In the genomic region with DNA sequence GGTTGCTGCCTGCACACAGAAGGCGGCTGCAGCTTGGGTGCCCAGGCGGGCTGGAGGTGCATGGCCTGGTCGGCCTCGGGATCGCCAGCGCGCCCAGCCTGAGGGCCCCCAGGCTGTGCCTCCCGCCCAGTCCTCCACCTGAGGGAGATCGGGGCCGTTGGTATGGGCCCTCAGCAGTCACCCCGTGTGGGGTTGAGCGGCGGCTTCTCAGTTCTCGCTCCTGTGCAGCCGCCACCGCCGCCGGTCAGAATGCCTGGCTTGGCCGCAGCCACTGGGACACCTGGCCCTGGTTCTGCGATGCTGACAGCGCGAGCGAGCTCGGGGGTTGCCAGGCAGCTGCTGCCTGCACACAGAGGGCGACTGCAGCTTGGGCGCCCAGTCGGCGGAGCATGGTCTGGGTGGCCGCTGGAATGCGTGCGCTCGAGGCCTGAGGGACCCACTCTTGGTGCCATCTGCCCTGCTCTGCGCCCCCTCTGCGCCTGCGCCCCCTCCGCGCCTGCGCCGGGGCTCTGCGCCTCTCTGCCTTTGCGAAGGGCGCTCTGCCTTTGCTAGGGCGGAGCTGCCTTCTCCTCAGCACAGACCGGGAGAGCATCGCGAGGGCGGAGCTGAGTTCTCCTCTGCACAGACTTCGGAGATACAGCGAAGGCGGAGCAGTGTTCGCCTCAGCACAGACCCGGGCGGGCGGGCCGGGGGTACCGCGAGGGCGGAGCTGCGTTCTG, we compare ENCODE assay signal across 8 cellular contexts.
DNase-seq lines count a peak whose midpoint lies in the region; ATAC-seq and TF ChIP-seq lines count a peak whose summit lies in the region.
"Not testable (repeated sequence)": the region's sequence is repeated elsewhere in the genome, so short reads cannot be mapped to it uniquely, and the experiment has no call there.

No MANE protein-coding gene starts in this region.

- peak overlapping the region; percentile 85 for H2AFZ ChIP-seq in neural progenitor cell (replicated peaks)

- not testable (repeated sequence) for H3K27ac Mint-ChIP-seq in Calu3 (ENCODE audit: unreplicated experiment); T-helper 17 cell; neural progenitor cell

- DNase-seq in Calu3 (peak; percentile 72), T-helper 17 cell (peak; percentile 17 to 44 (median 23)), glomerular visceral epithelial cell (ENCODE audit: extremely low spot score) (peak; percentile 85), neural progenitor cell (ENCODE audit: low spot score) (peak; percentile 83)
- peak; percentile 58 for DNase-seq in activated naive CD8-positive, alpha-beta T cell treated with anti-CD3 and anti-CD28 coated beads, Interleukin-2, amount 50 U/mL, for 16 hours (ENCODE audit: low read depth, low spot score)
- DNase-seq in stimulated activated CD8-positive, alpha-beta memory T cell treated with anti-CD3 and anti-CD28 coated beads, Interleukin-4, amount 100 ng/mL, for 1 hour (ENCODE audit: low read depth in 2 of 2, low spot score in 1 of 2), result peak; percentile 25 to 53

- H3K79me2 ChIP-seq in neural progenitor cell (ENCODE audit: low read depth), result not testable (repeated sequence)

- H4K20me1 ChIP-seq in neural progenitor cell (ENCODE audit: low read depth), result not testable (repeated sequence)

- intact Hi-C loops in Calu3 (cut with micrococcal nuclease; ENCODE audit: unreplicated experiment), result not testable (repeated sequence)

- CTCF ChIA-PET in Calu3 (lab: Charles Lee), result not testable (repeated sequence)

- not testable (repeated sequence) for H3K4me1 Mint-ChIP-seq in Calu3 (ENCODE audit: low read depth, unreplicated experiment); T-helper 17 cell; neural progenitor cell

- H3K27ac ChIP-seq in neural progenitor cell, result not testable (repeated sequence)

- H3K4me2 ChIP-seq in neural progenitor cell, result peak overlapping the region; percentile 83

- H3K9me3 ChIP-seq in T-helper 17 cell (ENCODE audit: control insufficient read depth, low read length, poor library complexity, severe bottlenecking); neural progenitor cell (ENCODE audit: low read depth): not testable (repeated sequence)

- not testable (repeated sequence) for H3K36me3 Mint-ChIP-seq in Calu3 (ENCODE audit: insufficient read depth, unreplicated experiment); T-helper 17 cell (ENCODE audit: low read depth); neural progenitor cell

- not testable (repeated sequence) for H3K9me3 Mint-ChIP-seq in Calu3 (ENCODE audit: low read depth, unreplicated experiment); neural progenitor cell

- peak overlapping the region; percentile 46 for H3K4me3 Mint-ChIP-seq in Calu3 (ENCODE audit: low read depth, unreplicated experiment)
- H3K4me3 Mint-ChIP-seq in T-helper 17 cell, result peak overlapping the region; percentile 66
- peak overlapping the region; percentile 78 for H3K4me3 Mint-ChIP-seq in neural progenitor cell

- H3K4me3 ChIP-seq in neural progenitor cell, result peak overlapping the region; percentile 44

- ATAC-seq in GM21367 (IDR thresholded peaks at IDR 0.05; ENCODE audit: unreplicated experiment), result peak; percentile 100
- ATAC-seq in HG03354 (IDR thresholded peaks at IDR 0.05; ENCODE audit: poor library complexity, severe bottlenecking, unreplicated experiment), result peak; percentile 100
- ATAC-seq in T-helper 17 cell, result peak; percentile 100

- H3K9ac ChIP-seq in neural progenitor cell, result not testable (repeated sequence)

- H3K27me3 Mint-ChIP-seq in Calu3 (ENCODE audit: unreplicated experiment); T-helper 17 cell; neural progenitor cell (ENCODE audit: insufficient read depth, low read depth): not testable (repeated sequence)

- not testable (repeated sequence) for H3K4me1 ChIP-seq in neural progenitor cell

- H3K27me3 ChIP-seq in neural progenitor cell, result peaks cover 50% of the 10 kb centered on the region

- H3K36me3 ChIP-seq in neural progenitor cell, result not testable (repeated sequence)

- not testable (repeated sequence) for BruUV-seq in Calu3 (replicated peaks; lab: Mats Ljungman, UMichigan)

- not testable (repeated sequence) for H3F3A ChIP-seq in neural progenitor cell (ENCODE audit: low read depth)

- not testable (repeated sequence) for TF ChIP-seq CTCF in Calu3 (IDR thresholded peaks at IDR 0.05; ENCODE audit: unreplicated experiment); neural progenitor cell (IDR thresholded peaks at IDR 0.05)

Comparison
In these comparisons a context has a peak if more than half of its experiments do, and no peak if none do; other contexts are left out.
1. DNase-seq: peak in every context shown above with its lines; median percentile 85 in glomerular visceral epithelial cell; 83 in neural progenitor cell; 72 in Calu3; 58 in activated naive CD8-positive, alpha-beta T cell treated with anti-CD3 and anti-CD28 coated beads, Interleukin-2, amount 50 U/mL, for 16 hours; 39 in stimulated activated CD8-positive, alpha-beta memory T cell treated with anti-CD3 and anti-CD28 coated beads, Interleukin-4, amount 100 ng/mL, for 1 hour; 23 in T-helper 17 cell.